ENCODE assay signal across 13 cellular contexts in the genomic region with DNA sequence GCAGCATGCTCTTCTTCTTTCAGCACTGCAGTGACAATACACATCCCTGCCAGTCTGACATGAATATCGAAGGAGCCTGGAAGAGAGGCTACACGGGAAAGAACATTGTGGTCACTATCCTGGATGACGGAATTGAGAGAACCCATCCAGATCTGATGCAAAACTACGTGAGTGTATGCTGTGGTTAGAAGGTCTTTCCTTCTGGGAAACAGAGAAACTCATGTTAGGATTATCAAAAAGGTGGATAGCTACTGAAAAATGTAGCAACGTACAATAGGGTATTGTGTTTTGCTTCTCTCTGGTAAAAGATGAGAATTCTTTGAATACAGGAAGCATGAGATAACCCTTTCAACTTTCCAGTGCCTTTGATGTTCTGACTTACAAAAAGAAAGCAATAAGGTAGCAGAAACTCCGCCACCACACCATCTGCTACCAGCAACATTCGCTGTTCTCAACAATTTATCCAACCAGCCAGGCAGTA.
DNase-seq lines count a peak whose midpoint lies in the region; ATAC-seq, FAIRE-seq and TF ChIP-seq lines count a peak whose summit lies in the region.
"Had no signal": no experiment of that assay in that cellular context is flagged by ENCODE, and none has a peak within 500 bp of the region (broad histone marks: within the 10 kb centered on the region; RNA-seq: fewer than 3 reads in every experiment).

No MANE protein-coding gene starts in this region.

- no peak overlapping the region for H3K4me2 ChIP-seq in PC-3 (ENCODE audit: low read length)

- H3K4me1 ChIP-seq in PC-3 (ENCODE audit: insufficient read depth, low read length), result no peaks in the 10 kb centered on the region

- no peak for FAIRE-seq in H54 (lab: Jason Lieb, UNC)
- FAIRE-seq: A204.1, TTC549 had no signal

- no peaks in the 10 kb centered on the region for H4K20me1 ChIP-seq in PC-3 (ENCODE audit: low read length)

- TF ChIP-seq CTCF in PC-3 (conservative IDR thresholded peaks at IDR 0.05; ENCODE audit: low read depth, low read length), result no peak

- no peak overlapping the region for H3K27ac ChIP-seq in PC-3 (ENCODE audit: low read length)

- no peaks in the 10 kb centered on the region for H3K9me3 ChIP-seq in PC-3 (ENCODE audit: low read length)

- H3K36me3 ChIP-seq in PC-3 (ENCODE audit: low read depth, low read length), result no peaks in the 10 kb centered on the region

- no TSS peak for BruUV-seq in PC-3 (replicated peaks; lab: Mats Ljungman, UMichigan)

- H3K79me2 ChIP-seq in PC-3 (ENCODE audit: low read length), result no peaks in the 10 kb centered on the region

- TF ChIP-seq POLR2A in H54 (IDR thresholded peaks at IDR 0.05; ENCODE audit: low read depth, low read length), result no peak

- no peak overlapping the region for H2AFZ ChIP-seq in PC-3 (ENCODE audit: low read length)

- H3F3A ChIP-seq in PC-3 (ENCODE audit: low read length, unreplicated experiment), result no peaks in the 10 kb centered on the region

- ATAC-seq in activated CD8-positive, alpha-beta memory T cell treated with anti-CD3 and anti-CD28 coated beads, Interleukin-2, amount 10 ng/mL, durations not matched to agents 7 days and 5 days, result peak; percentile 84
- ATAC-seq in PC-3, result no peak
- ATAC-seq in GM21515 (IDR thresholded peaks at IDR 0.05; ENCODE audit: unreplicated experiment), result no peak
- ATAC-seq: left ventricle myocardium superior had no signal

- no peaks in the 10 kb centered on the region for H3K36me3 Mint-ChIP-seq in activated CD8-positive, alpha-beta memory T cell treated with anti-CD3 and anti-CD28 coated beads, Interleukin-2, amount 10 ng/mL, durations not matched to agents 7 days and 5 days
- H3K36me3 Mint-ChIP-seq in activated CD4-positive, alpha-beta T cell treated with anti-CD3 and anti-CD28 coated beads, Interleukin-2, amount 10 ng/mL, durations not matched to agents 7 days and 5 days (ENCODE audit: low read depth), result peaks cover 28% of the 10 kb centered on the region

- CTCF ChIA-PET in activated CD8-positive, alpha-beta memory T cell treated with anti-CD3 and anti-CD28 coated beads, Interleukin-2, amount 10 ng/mL, durations not matched to agents 7 days and 5 days (lab: Charles Lee), result no interaction called here
- CTCF ChIA-PET in activated CD4-positive, alpha-beta T cell treated with anti-CD3 and anti-CD28 coated beads, Interleukin-2, amount 10 ng/mL, durations not matched to agents 7 days and 5 days (lab: Charles Lee), result interaction anchor here (0.7 to 1.1 kb wide), 2 partner anchors 203 to 730 kb away, joined by 3 read pairs; no protein-coding TSS in a partner anchor
- CTCF ChIA-PET in PC-3 (lab: Charles Lee), result no interaction called here

- H3K9me3 Mint-ChIP-seq in activated CD8-positive, alpha-beta memory T cell treated with anti-CD3 and anti-CD28 coated beads, Interleukin-2, amount 10 ng/mL, durations not matched to agents 7 days and 5 days (ENCODE audit: low read depth), result no peaks in the 10 kb centered on the region
- peaks cover 9% of the 10 kb centered on the region for H3K9me3 Mint-ChIP-seq in activated CD4-positive, alpha-beta T cell treated with anti-CD3 and anti-CD28 coated beads, Interleukin-2, amount 10 ng/mL, durations not matched to agents 7 days and 5 days

- peaks cover 44% of the 10 kb centered on the region for H3K4me1 Mint-ChIP-seq in activated CD8-positive, alpha-beta memory T cell treated with anti-CD3 and anti-CD28 coated beads, Interleukin-2, amount 10 ng/mL, durations not matched to agents 7 days and 5 days
- H3K4me1 Mint-ChIP-seq in activated CD4-positive, alpha-beta T cell treated with anti-CD3 and anti-CD28 coated beads, Interleukin-2, amount 10 ng/mL, durations not matched to agents 7 days and 5 days, result peaks cover 91% of the 10 kb centered on the region

- peak; percentile 50 for DNase-seq in activated CD8-positive, alpha-beta memory T cell treated with anti-CD3 and anti-CD28 coated beads, Interleukin-2, amount 10 ng/mL, durations not matched to agents 7 days and 5 days
- no peak for DNase-seq in activated CD8-positive, alpha-beta memory T cell treated with anti-CD3 and anti-CD28 coated beads, Interleukin-2, amount 50 U/mL, for 48 hours
- peak; percentile 71 for DNase-seq in activated CD4-positive, alpha-beta T cell treated with anti-CD3 and anti-CD28 coated beads, Interleukin-2, amount 10 ng/mL, durations not matched to agents 7 days and 5 days
- peak; percentile 71 for DNase-seq in central memory CD4-positive, alpha-beta T cell
- peak; percentile 15 for DNase-seq in stimulated activated CD4-positive, alpha-beta T cell treated with anti-CD3 and anti-CD28 coated beads, Interleukin-4, amount 100 ng/mL, for 1 hour
- DNase-seq in PC-3, result no peak
- DNase-seq in H54 (ENCODE audit: insufficient read length, low spot score), result no peak
- DNase-seq: foreskin fibroblast, left ventricle myocardium superior, NCI-H1417 had no signal

- no peaks in the 10 kb centered on the region for H3K9me2 ChIP-seq in PC-3 (replicated peaks; ENCODE audit: low read length)

- no peak overlapping the region for H3K9ac ChIP-seq in PC-3 (ENCODE audit: low read length)

- intact Hi-C loops in PC-3 (cut with micrococcal nuclease), result no loop called here

- H3K27me3 Mint-ChIP-seq in activated CD8-positive, alpha-beta memory T cell treated with anti-CD3 and anti-CD28 coated beads, Interleukin-2, amount 10 ng/mL, durations not matched to agents 7 days and 5 days, result no peaks in the 10 kb centered on the region
- H3K27me3 Mint-ChIP-seq in activated CD4-positive, alpha-beta T cell treated with anti-CD3 and anti-CD28 coated beads, Interleukin-2, amount 10 ng/mL, durations not matched to agents 7 days and 5 days, result no peaks in the 10 kb centered on the region

- peak overlapping the region; percentile 56 for H3K27ac Mint-ChIP-seq in activated CD8-positive, alpha-beta memory T cell treated with anti-CD3 and anti-CD28 coated beads, Interleukin-2, amount 10 ng/mL, durations not matched to agents 7 days and 5 days
- H3K27ac Mint-ChIP-seq in activated CD4-positive, alpha-beta T cell treated with anti-CD3 and anti-CD28 coated beads, Interleukin-2, amount 10 ng/mL, durations not matched to agents 7 days and 5 days, result peak overlapping the region; percentile 95

- POLR2A ChIA-PET in activated CD4-positive, alpha-beta T cell treated with anti-CD3 and anti-CD28 coated beads, Interleukin-2, amount 10 ng/mL, durations not matched to agents 7 days and 5 days (lab: Charles Lee), result no interaction called here
- POLR2A ChIA-PET in PC-3 (lab: Charles Lee; ENCODE audit: unreplicated experiment), result no interaction called here

- H3K4me3 ChIP-seq in PC-3 (ENCODE audit: low read length), result no peak overlapping the region

- H3K4me3 Mint-ChIP-seq in activated CD8-positive, alpha-beta memory T cell treated with anti-CD3 and anti-CD28 coated beads, Interleukin-2, amount 10 ng/mL, durations not matched to agents 7 days and 5 days, result peak overlapping the region; percentile 45
- H3K4me3 Mint-ChIP-seq in activated CD4-positive, alpha-beta T cell treated with anti-CD3 and anti-CD28 coated beads, Interleukin-2, amount 10 ng/mL, durations not matched to agents 7 days and 5 days, result peak overlapping the region; percentile 60

- no peaks in the 10 kb centered on the region for H3K27me3 ChIP-seq in PC-3 (ENCODE audit: low read length)

Comparison
In these comparisons a context has a peak if more than half of its experiments do, and no peak if none do; other contexts are left out.
1. DNase-seq: peak in activated CD8-positive, alpha-beta memory T cell treated with anti-CD3 and anti-CD28 coated beads, Interleukin-2, amount 10 ng/mL, durations not matched to agents 7 days and 5 days (single experiment), activated CD4-positive, alpha-beta T cell treated with anti-CD3 and anti-CD28 coated beads, Interleukin-2, amount 10 ng/mL, durations not matched to agents 7 days and 5 days (single experiment), central memory CD4-positive, alpha-beta T cell (single experiment) and stimulated activated CD4-positive, alpha-beta T cell treated with anti-CD3 and anti-CD28 coated beads, Interleukin-4, amount 100 ng/mL, for 1 hour (single experiment); none in activated CD8-positive, alpha-beta memory T cell treated with anti-CD3 and anti-CD28 coated beads, Interleukin-2, amount 50 U/mL, for 48 hours (single experiment), PC-3 (single experiment) and H54 (single experiment).